ENCODE assay signal across 1 cellular context in genomic region chr16:14168146-14168545, GRCh38.
TF ChIP-seq lines count a peak whose summit lies in the region.

No MANE protein-coding gene starts in this region.

TF ChIP-seq in HepG2, 621 proteins besides CTCF, POLR2A, EP300 and RAD21:
- peak; percentile 35; the same call in 1 of the 2 replicates for TF ChIP-seq CEBPG (CRISPR knock-in tag; IDR thresholded peaks at IDR 0.05)
- no peak for TF ChIP-seq ZNF251 (CRISPR knock-in tag; IDR thresholded peaks at IDR 0.05)
- peak; percentile 92 for TF ChIP-seq CEBPB (IDR thresholded peaks at IDR 0.05; ENCODE audit: borderline replicate concordance, low read depth, low read length)
TF ChIP-seq in HepG2: peak in this region for 2.
